ENCODE assay signal across 1 cellular context in genomic region chr12:45728625-45729232, GRCh38.
TF ChIP-seq lines count a peak whose summit lies in the region.

No MANE protein-coding gene starts in this region.

TF ChIP-seq in HepG2, 621 proteins besides CTCF, POLR2A, EP300 and RAD21 (continued from another document and continues in another):
- TF ChIP-seq ZNF207 (IDR thresholded peaks at IDR 0.05; ENCODE audit: borderline replicate concordance) (no peak), RFXANK (CRISPR knock-in tag; IDR thresholded peaks at IDR 0.05) (no peak), ZFP90 (CRISPR knock-in tag; IDR thresholded peaks at IDR 0.05; ENCODE audit: borderline replicate concordance) (no peak), MED8 (CRISPR knock-in tag; IDR thresholded peaks at IDR 0.05; ENCODE audit: insufficient replicate concordance) (no peak), RBM22 (optimal IDR thresholded peaks at IDR 0.05; ENCODE audit: low read length) (no peak), SRSF1 (optimal IDR thresholded peaks at IDR 0.05; ENCODE audit: low read depth, low read length) (peak; percentile 50), ZNF580 (CRISPR knock-in tag; IDR thresholded peaks at IDR 0.05; ENCODE audit: borderline replicate concordance, low read depth) (peak; percentile 93), ZNF878 (CRISPR knock-in tag; IDR thresholded peaks at IDR 0.05) (no peak), TAF15 (IDR thresholded peaks at IDR 0.05; ENCODE audit: low read depth, low read length, poor library complexity, severe bottlenecking) (no peak), ZNF407 (CRISPR knock-in tag; IDR thresholded peaks at IDR 0.05; ENCODE audit: not compliant biosample characterization) (no peak), RFX5 (IDR thresholded peaks at IDR 0.05; ENCODE audit: low read depth, low read length) (no peak), SSRP1 (CRISPR knock-in tag; IDR thresholded peaks at IDR 0.05) (no peak), POGK (CRISPR knock-in tag; conservative IDR thresholded peaks at IDR 0.05) (peak; percentile 96), ZNF782 (CRISPR knock-in tag; IDR thresholded peaks at IDR 0.05; ENCODE audit: borderline replicate concordance) (no peak; the same call in 1 of the 2 replicates), ATAD3A (CRISPR knock-in tag; IDR thresholded peaks at IDR 0.05) (no peak), SIX4 (CRISPR knock-in tag; IDR thresholded peaks at IDR 0.05) (peak; percentile 72; the same call in 1 of the 2 replicates), ZBTB1 (CRISPR knock-in tag; IDR thresholded peaks at IDR 0.05; ENCODE audit: borderline replicate concordance) (0 out of 2 replicates have a peak, but pooled peaks have one; percentile 58), ZBTB39 (CRISPR knock-in tag; IDR thresholded peaks at IDR 0.05) (peak; percentile 60), ZNF567 (CRISPR knock-in tag; IDR thresholded peaks at IDR 0.05; ENCODE audit: borderline replicate concordance) (no peak), KLF13 (CRISPR knock-in tag; IDR thresholded peaks at IDR 0.05) (0 out of 2 replicates have a peak, but pooled peaks have one; percentile 19), ZFP91 (CRISPR knock-in tag; IDR thresholded peaks at IDR 0.05; ENCODE audit: borderline replicate concordance) (peak; percentile 89), ZNF687 (CRISPR knock-in tag; IDR thresholded peaks at IDR 0.05) (peak; percentile 88), SMAD9 (CRISPR knock-in tag; IDR thresholded peaks at IDR 0.05) (no peak), ZNF713 (CRISPR knock-in tag; IDR thresholded peaks at IDR 0.05) (peak; percentile 96; the same call in 1 of the 2 replicates), ZNF33B (CRISPR knock-in tag; IDR thresholded peaks at IDR 0.05) (peak; percentile 73; the same call in 1 of the 2 replicates), U2AF2 (IDR thresholded peaks at IDR 0.05; ENCODE audit: low read depth, low read length) (0 out of 2 replicates have a peak, but pooled peaks have one; percentile 48), ZNF589 (CRISPR knock-in tag; conservative IDR thresholded peaks at IDR 0.05) (no peak), ZBTB26 (CRISPR knock-in tag; IDR thresholded peaks at IDR 0.05; ENCODE audit: borderline replicate concordance) (peak; percentile 85; the same call in 1 of the 2 replicates), HNRNPUL1 (IDR thresholded peaks at IDR 0.05; ENCODE audit: low read depth, low read length) (peak; percentile 63; the same call in 1 of the 2 replicates), KLF11 (CRISPR knock-in tag; IDR thresholded peaks at IDR 0.05) (0 out of 2 replicates have a peak, but pooled peaks have one; percentile 53), HES4 (CRISPR knock-in tag; IDR thresholded peaks at IDR 0.05; ENCODE audit: borderline replicate concordance) (peak; percentile 85; the same call in 1 of the 2 replicates), ZBTB4 (CRISPR knock-in tag; IDR thresholded peaks at IDR 0.05; ENCODE audit: borderline replicate concordance) (0 out of 2 replicates have a peak, but pooled peaks have one; percentile 37), PCBP1 (IDR thresholded peaks at IDR 0.05; ENCODE audit: borderline replicate concordance, low read depth, low read length) (no peak), FOXC1 (CRISPR knock-in tag; IDR thresholded peaks at IDR 0.05; ENCODE audit: borderline replicate concordance) (peak; percentile 94)
